1 cellular context compared by ENCODE assay signal in the genomic region with DNA sequence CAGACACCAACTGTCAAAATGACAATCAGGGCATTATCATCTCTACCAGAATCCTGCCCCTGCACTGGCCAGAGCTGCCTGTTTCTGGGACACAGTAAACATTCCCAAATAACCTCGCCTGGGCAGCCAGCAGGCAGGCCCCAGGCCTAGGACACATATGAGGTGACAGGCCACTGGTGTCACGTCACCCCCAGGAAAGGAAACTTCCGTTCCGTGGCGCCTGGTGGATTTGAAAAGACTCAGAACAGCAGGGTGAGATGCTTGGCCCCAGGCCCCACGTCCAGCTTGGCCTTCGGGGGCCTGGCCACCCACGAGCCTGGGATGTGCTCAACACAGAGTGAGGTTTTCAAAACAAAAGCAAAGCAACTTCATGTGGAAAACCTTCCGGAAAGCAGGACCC.
TF ChIP-seq lines count a peak whose summit lies in the region.

No MANE protein-coding gene starts in this region.

TF ChIP-seq in H1, 55 proteins besides CTCF, POLR2A, EP300 and RAD21:
- TF ChIP-seq USF2 (IDR thresholded peaks at IDR 0.05; ENCODE audit: low read length) (no peak), ZNF274 (IDR thresholded peaks at IDR 0.05; ENCODE audit: borderline replicate concordance, extremely low read depth, low read length) (no peak), RXRA (IDR thresholded peaks at IDR 0.05; ENCODE audit: insufficient read depth, low read depth, low read length) (no peak)
